In genomic region chr11:126400019-126400962, GRCh38 we compare ENCODE assay signal across 29 cellular contexts.
"Had no signal": no experiment of that assay in that cellular context is flagged by ENCODE, and none has a peak within 500 bp of the region (broad histone marks: within the 10 kb centered on the region; RNA-seq: fewer than 3 reads in every experiment).

No MANE protein-coding gene starts in this region.

- H3K4me1 ChIP-seq: breast epithelium, left lung, lower lobe of right lung, pancreas, prostate gland had no signal

- H3K4me3 ChIP-seq: breast epithelium, left lung, lower lobe of right lung, pancreas, prostate gland, smooth muscle cell, suprapubic skin, tibial nerve had no signal

- H3K27ac Mint-ChIP-seq: activated CD4-positive, alpha-beta T cell treated with anti-CD3 and anti-CD28 coated beads for 36 hours; activated CD8-positive, alpha-beta memory T cell treated with anti-CD3 and anti-CD28 coated beads, Interleukin-2, amount 10 ng/mL, durations not matched to agents 7 days and 5 days; activated CD8-positive, alpha-beta T cell treated with anti-CD3 and anti-CD28 coated beads, Interleukin-2, amount 10 ng/mL, durations not matched to agents 7 days and 5 days; activated T-cell treated with anti-CD3 and anti-CD28 coated beads, Interleukin-2, amount 50 U/mL, for 72 hours; stimulated activated naive B cell treated with anti-CD40 and anti-IgM and Interleukin-4, amounts not matched to agents 10 μg/mL and 1 μg/mL and 100 μg/mL, for 72 hours had no signal

- H3K36me3 ChIP-seq: breast epithelium, left lung, lower lobe of right lung, pancreas, prostate gland, suprapubic skin had no signal

- FAIRE-seq: frontal cortex, islet of Langerhans, pancreas, urothelium cell line had no signal

- H3K9me3 Mint-ChIP-seq: activated naive CD4-positive, alpha-beta T cell treated with anti-CD3 and anti-CD28 coated beads, Interleukin-2, amount 50 U/mL, for 72 hours; activated T-cell treated with anti-CD3 and anti-CD28 coated beads, Interleukin-2, amount 50 U/mL, for 72 hours; central memory CD8-positive, alpha-beta T cell had no signal

- ATAC-seq: activated CD4-positive, alpha-beta T cell treated with anti-CD3 and anti-CD28 coated beads for 36 hours; activated CD8-positive, alpha-beta memory T cell treated with anti-CD3 and anti-CD28 coated beads, Interleukin-2, amount 10 ng/mL, durations not matched to agents 7 days and 5 days; activated CD8-positive, alpha-beta T cell treated with anti-CD3 and anti-CD28 coated beads, Interleukin-2, amount 10 ng/mL, durations not matched to agents 7 days and 5 days; activated naive CD4-positive, alpha-beta T cell treated with anti-CD3 and anti-CD28 coated beads, Interleukin-2, amount 50 U/mL, for 72 hours; activated T-cell treated with anti-CD3 and anti-CD28 coated beads, Interleukin-2, amount 50 U/mL, for 72 hours; left lung; lower lobe of right lung; pancreas; stimulated activated naive B cell treated with anti-CD40 and anti-IgM and Interleukin-4, amounts not matched to agents 10 μg/mL and 1 μg/mL and 100 μg/mL, for 72 hours had no signal

- H3K27me3 ChIP-seq: breast epithelium, left lung, pancreas, suprapubic skin, tibial nerve had no signal

- H3K9me3 ChIP-seq: breast epithelium, left lung, lower lobe of right lung, pancreas, prostate gland, suprapubic skin, tibial nerve had no signal

- H3K27ac ChIP-seq: breast epithelium, left lung, lower lobe of right lung, pancreas, prostate gland, suprapubic skin had no signal

- H3K27me3 Mint-ChIP-seq: activated CD4-positive, alpha-beta T cell treated with anti-CD3 and anti-CD28 coated beads for 36 hours; activated CD8-positive, alpha-beta memory T cell treated with anti-CD3 and anti-CD28 coated beads, Interleukin-2, amount 10 ng/mL, durations not matched to agents 7 days and 5 days; central memory CD8-positive, alpha-beta T cell had no signal

- H3K4me2 ChIP-seq: smooth muscle cell had no signal

- H3K4me1 Mint-ChIP-seq: activated CD4-positive, alpha-beta T cell treated with anti-CD3 and anti-CD28 coated beads for 36 hours; stimulated activated naive B cell treated with anti-CD40 and anti-IgM and Interleukin-4, amounts not matched to agents 10 μg/mL and 1 μg/mL and 100 μg/mL, for 72 hours had no signal

- H3K4me3 Mint-ChIP-seq: activated CD4-positive, alpha-beta T cell treated with anti-CD3 and anti-CD28 coated beads for 36 hours; activated CD8-positive, alpha-beta memory T cell treated with anti-CD3 and anti-CD28 coated beads, Interleukin-2, amount 10 ng/mL, durations not matched to agents 7 days and 5 days; activated CD8-positive, alpha-beta T cell treated with anti-CD3 and anti-CD28 coated beads, Interleukin-2, amount 10 ng/mL, durations not matched to agents 7 days and 5 days; activated T-cell treated with anti-CD3 and anti-CD28 coated beads, Interleukin-2, amount 50 U/mL, for 72 hours; central memory CD8-positive, alpha-beta T cell; stimulated activated naive B cell treated with anti-CD40 and anti-IgM and Interleukin-4, amounts not matched to agents 10 μg/mL and 1 μg/mL and 100 μg/mL, for 72 hours had no signal

- DNase-seq: activated CD4-positive, alpha-beta T cell treated with anti-CD3 and anti-CD28 coated beads for 36 hours; activated CD4-positive, CD25-positive, alpha-beta regulatory T cell; activated CD8-positive, alpha-beta memory T cell treated with anti-CD3 and anti-CD28 coated beads, Interleukin-2, amount 10 ng/mL, durations not matched to agents 7 days and 5 days; activated CD8-positive, alpha-beta T cell treated with anti-CD3 and anti-CD28 coated beads, Interleukin-2, amount 10 ng/mL, durations not matched to agents 7 days and 5 days; activated naive CD4-positive, alpha-beta T cell; activated T-cell treated with anti-CD3 and anti-CD28 coated beads for 4 hours; activated T-cell treated with anti-CD3 and anti-CD28 coated beads, Interleukin-2, amount 50 U/mL, for 72 hours; effector CD8-positive, alpha-beta T cell; left lung; lower lobe of right lung; mesenchymal stem cell; nucleus accumbens; retina; stimulated activated CD4-positive, alpha-beta T cell treated with anti-CD3 and anti-CD28 coated beads, Interleukin-1b, Interleukin-23, amount 100 ng/mL, for 48 hours; stimulated activated CD4-positive, alpha-beta T cell treated with anti-CD3 and anti-CD28 coated beads, Interleukin-4, amount 100 ng/mL, for 4 hours; stimulated activated CD8-positive, alpha-beta memory T cell treated with anti-CD3 and anti-CD28 coated beads, Interleukin-4, amount 100 ng/mL, for 48 hours; stimulated activated naive B cell treated with anti-CD40 and anti-IgM and Interleukin-4, amounts not matched to agents 10 μg/mL and 1 μg/mL and 100 μg/mL, for 72 hours; T-helper 2 cell had no signal

- H3K36me3 Mint-ChIP-seq: activated CD8-positive, alpha-beta memory T cell treated with anti-CD3 and anti-CD28 coated beads, Interleukin-2, amount 10 ng/mL, durations not matched to agents 7 days and 5 days; activated naive CD4-positive, alpha-beta T cell treated with anti-CD3 and anti-CD28 coated beads, Interleukin-2, amount 50 U/mL, for 72 hours had no signal
